1 cellular context compared by ENCODE assay signal in genomic region chr14:105325716-105326567, GRCh38.
TF ChIP-seq lines count a peak whose summit lies in the region.

No MANE protein-coding gene starts in this region.

TF ChIP-seq in HepG2, 621 proteins besides CTCF, POLR2A, EP300 and RAD21:
- TF ChIP-seq ZFP36L1 (CRISPR knock-in tag; IDR thresholded peaks at IDR 0.05) (no peak), ZNF740 (CRISPR knock-in tag; IDR thresholded peaks at IDR 0.05) (no peak), SATB2 (CRISPR knock-in tag; IDR thresholded peaks at IDR 0.05) (no peak), PAXIP1 (CRISPR knock-in tag; conservative IDR thresholded peaks at IDR 0.05) (0 out of 2 replicates have a peak, but pooled peaks have one; percentile 42), BCLAF1 (IDR thresholded peaks at IDR 0.05) (no peak), SALL1 (CRISPR knock-in tag; IDR thresholded peaks at IDR 0.05) (no peak), GTF3A (CRISPR knock-in tag; conservative IDR thresholded peaks at IDR 0.05) (no peak), ZBTB2 (CRISPR knock-in tag; IDR thresholded peaks at IDR 0.05; ENCODE audit: low read depth) (no peak), FOXA1 (IDR thresholded peaks at IDR 0.05) (no peak), FOXA1 (CRISPR knock-in tag; IDR thresholded peaks at IDR 0.05) (peak; percentile 63; the same call in 1 of the 2 replicates), ZSCAN25 (CRISPR knock-in tag; IDR thresholded peaks at IDR 0.05) (no peak), USF2 (IDR thresholded peaks at IDR 0.05; ENCODE audit: low read depth, low read length) (no peak), USF2 (CRISPR knock-in tag; IDR thresholded peaks at IDR 0.05; ENCODE audit: borderline replicate concordance) (no peak), ZHX1 (CRISPR knock-in tag; IDR thresholded peaks at IDR 0.05; ENCODE audit: low read depth) (no peak), MXD3 (CRISPR knock-in tag; IDR thresholded peaks at IDR 0.05) (no peak), HOXA5 (CRISPR knock-in tag; IDR thresholded peaks at IDR 0.05) (no peak), RORA (CRISPR knock-in tag; IDR thresholded peaks at IDR 0.05) (no peak), STAT5B (CRISPR knock-in tag; IDR thresholded peaks at IDR 0.05) (no peak), FOXA3 (CRISPR knock-in tag; IDR thresholded peaks at IDR 0.05) (peak; percentile 53; the same call in 1 of the 2 replicates), ZFX (CRISPR knock-in tag; IDR thresholded peaks at IDR 0.05; ENCODE audit: low read depth) (no peak), ZNF414 (CRISPR knock-in tag; IDR thresholded peaks at IDR 0.05) (no peak), ZNF292 (CRISPR knock-in tag; IDR thresholded peaks at IDR 0.05; ENCODE audit: borderline replicate concordance, low read depth) (no peak), ZNF710 (CRISPR knock-in tag; IDR thresholded peaks at IDR 0.05; ENCODE audit: borderline replicate concordance) (no peak)
